8 cellular contexts compared by ENCODE assay signal in the genomic region with DNA sequence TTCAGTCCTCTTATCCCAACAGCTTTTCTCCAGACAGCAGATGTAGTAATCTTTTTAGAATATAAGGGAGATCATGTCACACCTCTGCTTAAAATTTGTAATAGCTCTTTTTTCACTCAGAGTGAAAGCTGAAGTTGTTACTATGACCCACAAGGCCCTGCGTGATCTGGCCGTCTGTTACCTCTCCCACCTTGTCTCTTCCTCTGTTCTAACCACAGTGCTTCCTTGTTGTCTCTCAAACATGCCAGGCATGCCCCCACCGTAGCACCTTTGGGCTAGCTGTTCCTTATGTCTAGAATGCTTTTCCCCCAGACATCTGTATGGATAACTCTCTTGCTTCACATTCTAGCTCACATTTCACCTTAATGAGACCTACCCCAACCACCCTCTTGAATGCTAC. TPM values are rescaled to one million over a fixed set of nuclear protein-coding genes. Genes with fewer than 3 reads are reported as not detected.
DNase-seq lines count a peak whose midpoint lies in the region; ATAC-seq and TF ChIP-seq lines count a peak whose summit lies in the region.

No MANE protein-coding gene starts in this region.

- H3K27me3 ChIP-seq in WERI-Rb-1 (ENCODE audit: insufficient read depth, low read depth, severe bottlenecking) = no peaks in the 10 kb centered on the region

- peaks cover 27 to 49% (median 36%) of the 10 kb centered on the region in 3 donors for H3K4me1 Mint-ChIP-seq in naive B cell

- peaks cover 51% of the 10 kb centered on the region for H3K36me3 ChIP-seq in WERI-Rb-1

- peak; percentile 66 for ATAC-seq in HG02623 (IDR thresholded peaks at IDR 0.05; ENCODE audit: unreplicated experiment)
- ATAC-seq in naive B cell (ENCODE audit: low read depth in 2 of 2) = peak; percentile 86 to 92
- no peak for ATAC-seq in GM21526 (IDR thresholded peaks at IDR 0.05; ENCODE audit: low FRiP score, unreplicated experiment)

- in situ Hi-C loops in GM13976 (cut with MboI; ENCODE audit: low sequenced_read_pairs, unreplicated experiment) = no loop called here

- peak overlapping the region; percentile 28 to 92 (median 88) for H3K27ac Mint-ChIP-seq in naive B cell

- peaks cover 17 to 21% of the 10 kb centered on the region in 2 donors for H3K36me3 Mint-ChIP-seq in naive B cell

- TF ChIP-seq CTCF in GM13976 (IDR thresholded peaks at IDR 0.05; ENCODE audit: borderline replicate concordance, control extremely low read depth, extremely low read depth, insufficient read depth, missing control alignments) = no peak
- TF ChIP-seq CTCF in WERI-Rb-1 (IDR thresholded peaks at IDR 0.05; ENCODE audit: low read depth, low read length) = no peak

- H3K9me3 Mint-ChIP-seq in naive B cell = no peaks in the 10 kb centered on the region

- intact Hi-C loops in cardiac septum (cut with DNase I) = no loop called here

- H3K4me3 ChIP-seq in WERI-Rb-1 (ENCODE audit: low read depth, low read length) = no peak overlapping the region

- DNase-seq in GM13976 (ENCODE audit: low spot score) = peak; percentile 54
- DNase-seq in WERI-Rb-1 = peak; percentile 32
- DNase-seq in naive B cell = no peak
- DNase-seq in cardiac septum (ENCODE audit: low spot score) = no peak
- no peak for DNase-seq in SHP77 (lab: John Stamatoyannopoulos, UW)
- no peak for DNase-seq in retina

- no peaks in the 10 kb centered on the region for H3K9me3 ChIP-seq in WERI-Rb-1 (ENCODE audit: severe bottlenecking)

- no peaks in the 10 kb centered on the region for H3K27me3 Mint-ChIP-seq in naive B cell

- H3K4me3 Mint-ChIP-seq in naive B cell = peak overlapping the region; percentile 9 to 67 (median 48)

- H3K27ac ChIP-seq in WERI-Rb-1 = peak overlapping the region; percentile 45

RNA-seq across cellular contexts. Expression of a gene that starts 6.5 kb away (rescaled TPM):
- 10 to 100 TPM; 19.6 to 35.8 (median 24.2) TPM for polyA plus RNA-seq in naive B cell (ENCODE audit: low read depth in 6 of 6)
- 19.0 TPM for total RNA-seq in cardiac septum

RNA-seq across cellular contexts. Expression of a gene that starts 22.4 kb away (rescaled TPM):
- under 1 TPM in 2 of 6 donors, not detected in 4; 0.23 to 0.43 TPM for polyA plus RNA-seq in naive B cell (ENCODE audit: low read depth in 6 of 6)
- 4.2 TPM for total RNA-seq in cardiac septum

RNA-seq across cellular contexts. Expression of a gene that starts 34.8 kb away (rescaled TPM):
- polyA plus RNA-seq in naive B cell (ENCODE audit: low read depth in 6 of 6) = 10 to 100 TPM; 27.3 to 85.8 (median 33.5) TPM
- 0.35 TPM for total RNA-seq in cardiac septum

RNA-seq across cellular contexts. Expression of a gene that starts 56.1 kb away (rescaled TPM):
- 10 to 100 TPM in 3 of 6 donors, 1 to 10 TPM in 3; 4.6 to 18.4 (median 10.3) TPM for polyA plus RNA-seq in naive B cell (ENCODE audit: low read depth in 6 of 6)
- total RNA-seq in cardiac septum = 25.1 TPM

Comparison
In these comparisons a context has a peak if more than half of its experiments do, and no peak if none do; other contexts are left out.
1. DNase-seq: peak in GM13976 (single experiment) and WERI-Rb-1 (single experiment); none in naive B cell (single experiment), cardiac septum (single experiment), SHP77 (0 of 2) and retina (single experiment).